In the genomic region with DNA sequence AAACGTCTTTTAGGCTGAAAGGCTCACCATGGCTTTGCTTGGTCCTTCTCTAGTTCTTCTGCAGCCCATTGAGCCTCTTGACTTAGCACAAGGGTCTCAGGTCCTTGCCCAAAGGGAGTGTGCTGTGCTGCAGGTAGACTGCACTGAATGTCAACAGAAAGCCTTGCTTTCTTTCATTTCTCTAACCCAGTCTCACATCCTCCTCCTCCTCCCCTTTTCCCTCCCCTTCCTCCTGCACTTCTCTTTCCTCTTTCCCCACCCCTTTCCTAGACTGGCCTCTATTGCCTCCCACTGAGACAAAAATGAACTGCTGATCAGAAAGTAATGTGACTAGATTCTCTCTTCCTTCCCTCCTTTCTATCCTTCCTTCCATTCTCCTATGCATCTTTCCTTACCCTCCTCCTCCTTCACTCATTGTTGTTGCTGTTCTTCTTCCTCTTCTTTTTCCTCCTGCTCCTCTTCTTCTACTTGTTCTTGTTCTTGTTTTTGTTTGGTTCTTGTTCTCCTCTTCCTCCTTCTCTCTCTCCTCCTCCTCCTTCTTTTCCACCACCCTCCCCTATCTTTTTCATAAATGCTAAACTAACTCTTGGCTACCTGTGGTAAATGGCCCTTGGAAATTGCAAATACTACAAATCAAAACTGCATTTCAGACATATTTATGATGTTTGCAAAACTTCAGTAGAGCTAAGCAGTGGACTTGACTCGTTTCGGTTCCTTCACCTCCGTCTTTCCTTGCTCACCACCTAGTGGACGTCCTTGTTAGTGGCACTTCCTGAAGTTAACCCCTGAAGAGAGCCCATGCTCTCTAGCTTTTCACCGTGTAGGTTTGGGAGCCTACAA, we compare ENCODE assay signal across 8 cellular contexts. TPM values are rescaled to one million over a fixed set of nuclear protein-coding genes. Genes with fewer than 3 reads are reported as not detected.
DNase-seq lines count a peak whose midpoint lies in the region; ATAC-seq, FAIRE-seq and TF ChIP-seq lines count a peak whose summit lies in the region.

Gene SELL, minus strand, starts transcription at position 152 of the 840 bp plus-strand sequence. Its CDS starts 122 bp downstream, at position 30.

- H4K20me1 ChIP-seq in DOHH2 (ENCODE audit: control insufficient read depth, insufficient read depth, low read depth, low read length): no peaks in the 10 kb centered on the region

- H3K4me3 ChIP-seq in DOHH2 (ENCODE audit: low read length): peak within 1 kb of the TSS; percentile 75
- H3K4me3 ChIP-seq in testis: no peak within 1 kb of the TSS

- H3K27me3 Mint-ChIP-seq in activated T-cell treated with anti-CD3 and anti-CD28 coated beads, Interleukin-2, amount 50 U/mL, for 4 hours (ENCODE audit: low read depth): peaks cover 3% of the 10 kb centered on the region
- H3K27me3 Mint-ChIP-seq in nephron (ENCODE audit: low read depth): peaks cover 11% of the 10 kb centered on the region

- H3K27ac Mint-ChIP-seq in nephron: no peak within 1 kb of the TSS

- H3K36me3 Mint-ChIP-seq in activated T-cell treated with anti-CD3 and anti-CD28 coated beads, Interleukin-2, amount 50 U/mL, for 4 hours (ENCODE audit: insufficient read depth): peaks cover 17% of the 10 kb centered on the region
- no peaks in the 10 kb centered on the region for H3K36me3 Mint-ChIP-seq in nephron (ENCODE audit: low read depth)

- peak within 1 kb of the TSS; percentile 88 for H3K4me2 ChIP-seq in DOHH2 (ENCODE audit: low read length)

- H3K4me3 Mint-ChIP-seq in activated T-cell treated with anti-CD3 and anti-CD28 coated beads, Interleukin-2, amount 50 U/mL, for 4 hours: peak within 1 kb of the TSS; percentile 84
- peak within 1 kb of the TSS; percentile 36 to 43 (median 40) for H3K4me3 Mint-ChIP-seq in nephron

- intact Hi-C loops in testis (cut with DNase I; ENCODE audit: low total_unique reads): no loop called here

- peak; percentile 92 for TF ChIP-seq CTCF in DOHH2 (IDR thresholded peaks at IDR 0.05; ENCODE audit: low read depth, low read length, poor library complexity, severe bottlenecking)
- peak; percentile 55 to 67 (median 59) for TF ChIP-seq CTCF in nephron (IDR thresholded peaks at IDR 0.05; ENCODE audit: unreplicated experiment in 3 of 3)
- TF ChIP-seq CTCF in testis (IDR thresholded peaks at IDR 0.05): peak; percentile 40 to 76 (median 63)

- no peaks in the 10 kb centered on the region for H3K27me3 ChIP-seq in DOHH2 (ENCODE audit: control insufficient read depth, low read length)
- H3K27me3 ChIP-seq in testis: no peaks in the 10 kb centered on the region

- peaks cover 3% of the 10 kb centered on the region; the same call in 1 of the 2 replicates for H3K79me2 ChIP-seq in DOHH2 (ENCODE audit: control insufficient read depth, low read length)

- WGBS in testis, 2 donors: 9 to 20% methylated on average over 6 of the region's 6 CpGs

- H3K36me3 ChIP-seq in DOHH2 (ENCODE audit: control insufficient read depth, low read length) (peaks cover 13% of the 10 kb centered on the region), testis (ENCODE audit: low read depth, missing control alignments) (no peaks in the 10 kb centered on the region)

- DNase-seq in HTR-8/SVneo (ENCODE audit: insufficient read length, low spot score) (peak; percentile 32), OCI-M1 (lab: John Stamatoyannopoulos, UW) (peak; percentile 91), fibroblast of peridontal ligament (ENCODE audit: extremely low read depth) (peak; percentile 75), testis (peak; percentile 74)
- DNase-seq in activated T-cell treated with anti-CD3 and anti-CD28 coated beads, Interleukin-2, amount 50 U/mL, for 4 hours: peak; percentile 68

- H3K9me2 ChIP-seq in DOHH2 (replicated peaks; ENCODE audit: control insufficient read depth, low read length): no peaks in the 10 kb centered on the region

- H3K27ac ChIP-seq in DOHH2 (ENCODE audit: low read depth, low read length): peak within 1 kb of the TSS; percentile 67
- H3K27ac ChIP-seq in testis: no peak within 1 kb of the TSS

- TF ChIP-seq POLR2A in testis (IDR thresholded peaks at IDR 0.05): no peak

- H3K9me3 ChIP-seq in DOHH2 (ENCODE audit: control insufficient read depth, insufficient read depth, low read length): no peaks in the 10 kb centered on the region
- H3K9me3 ChIP-seq in testis: no peaks in the 10 kb centered on the region

- no peak for FAIRE-seq in HTR-8/SVneo (lab: Jason Lieb, UNC)

- ATAC-seq in GM21423 (IDR thresholded peaks at IDR 0.05; ENCODE audit: unreplicated experiment): peak; percentile 76
- ATAC-seq in activated T-cell treated with anti-CD3 and anti-CD28 coated beads, Interleukin-2, amount 50 U/mL, for 4 hours: peak; percentile 81 to 82

- peaks cover 50% of the 10 kb centered on the region for H3K4me1 ChIP-seq in DOHH2 (ENCODE audit: control insufficient read depth, low read length)
- no peaks in the 10 kb centered on the region for H3K4me1 ChIP-seq in testis

- 0 out of 2 replicates have a peak, but pooled peaks cover 2% of the 10 kb centered on the region for H3F3A ChIP-seq in DOHH2 (ENCODE audit: control insufficient read depth, insufficient read depth)

- H3K9me3 Mint-ChIP-seq in activated T-cell treated with anti-CD3 and anti-CD28 coated beads, Interleukin-2, amount 50 U/mL, for 4 hours: no peaks in the 10 kb centered on the region
- peaks cover 19% of the 10 kb centered on the region for H3K9me3 Mint-ChIP-seq in nephron

- H3K4me1 Mint-ChIP-seq in activated T-cell treated with anti-CD3 and anti-CD28 coated beads, Interleukin-2, amount 50 U/mL, for 4 hours (ENCODE audit: low read depth): peaks cover 29% of the 10 kb centered on the region
- no peaks in the 10 kb centered on the region for H3K4me1 Mint-ChIP-seq in nephron

RNA-seq across cellular contexts. Expression of gene SELL, which starts in this region (rescaled TPM):
- 100 to 1,000 TPM in 2 of 3 donors, 10 to 100 TPM in 1; 95.7 to 129 (median 112) TPM for total RNA-seq in activated T-cell treated with anti-CD3 and anti-CD28 coated beads, Interleukin-2, amount 50 U/mL, for 4 hours
- 1 to 10 TPM in 1 of 2 donors, under 1 TPM in 1; 0.87 to 3.2 TPM for total RNA-seq in testis
- polyA plus RNA-seq in testis (ENCODE audit: insufficient read depth, low read depth, low replicate concordance): 4.0 TPM

Comparison
In these comparisons a context has a peak if more than half of its experiments do, and no peak if none do; other contexts are left out.
1. RNA of gene SELL (total RNA-seq): 95.7 to 129 TPM in activated T-cell treated with anti-CD3 and anti-CD28 coated beads, Interleukin-2, amount 50 U/mL, for 4 hours; 0.87 to 3.2 TPM in testis; every median in the first group is over 10 times any median in the second.
2. DNase-seq: peak in every context shown above with its lines; median percentile 91 in OCI-M1; 75 in fibroblast of peridontal ligament; 74 in testis; 68 in activated T-cell treated with anti-CD3 and anti-CD28 coated beads, Interleukin-2, amount 50 U/mL, for 4 hours; 32 in HTR-8/SVneo.
3. Peak in every context shown above with its lines, with median percentiles within 50 percentile points of each other: CTCF ChIP-seq.